In genomic region chr7:129210256-129210988, GRCh38 we compare ENCODE assay signal across 8 cellular contexts. TPM values are rescaled to one million over a fixed set of nuclear protein-coding genes. Genes with fewer than 3 reads are reported as not detected.
DNase-seq lines count a peak whose midpoint lies in the region; ATAC-seq and TF ChIP-seq lines count a peak whose summit lies in the region.

No MANE protein-coding gene starts in this region.

- DNase-seq in GM10266 (ENCODE audit: extremely low spot score) (peak; percentile 88), RWPE1 (ENCODE audit: low spot score) (peak; percentile 50), activated gamma-delta T cell treated with Interleukin-2 at 50 U/mL for 16 hours (peak; percentile 62), glomerular visceral epithelial cell (ENCODE audit: extremely low spot score) (peak; percentile 52), posterior cingulate gyrus (peak; percentile 49 to 96 (median 78)), ureter (ENCODE audit: low spot score) (peak; percentile 83), mesenteric fat pad (ENCODE audit: low spot score) (no peak)

- TF ChIP-seq CTCF in GM10266 (IDR thresholded peaks at IDR 0.05; ENCODE audit: control insufficient read depth, insufficient read depth, low read depth, missing control alignments) (peak; percentile 93), RWPE1 (conservative IDR thresholded peaks at IDR 0.05; ENCODE audit: low read depth) (peak; percentile 88)

- H3K27ac ChIP-seq in RWPE1: no peak overlapping the region

- intact Hi-C loops in posterior cingulate gyrus (cut with DNase I): no loop called here

- CTCF ChIA-PET in RWPE1 (lab: Yijun Ruan, JAX): interaction anchor here (0.5 to 2.5 kb wide), 6 partner anchors 8 to 770 kb away, joined by 3 to 18 read pairs (median 4); no protein-coding TSS in a partner anchor

- POLR2A ChIA-PET in RWPE1 (lab: Yijun Ruan, JAX; ENCODE audit: low non-redundant PET): no interaction called here

- peak; percentile 63 for ATAC-seq in HG03432 (IDR thresholded peaks at IDR 0.05; ENCODE audit: unreplicated experiment)

RNA-seq across cellular contexts. Expression of gene AHCYL2, which starts 14.4 kb away (rescaled TPM):
- 19.3 TPM for total RNA-seq in ureter
- 13.6 TPM for total RNA-seq in mesenteric fat pad

RNA-seq across cellular contexts. Expression of gene SMO, which starts 22.0 kb away (rescaled TPM):
- total RNA-seq in ureter: 12.5 TPM
- 6.9 TPM for total RNA-seq in mesenteric fat pad
